In the genomic region with DNA sequence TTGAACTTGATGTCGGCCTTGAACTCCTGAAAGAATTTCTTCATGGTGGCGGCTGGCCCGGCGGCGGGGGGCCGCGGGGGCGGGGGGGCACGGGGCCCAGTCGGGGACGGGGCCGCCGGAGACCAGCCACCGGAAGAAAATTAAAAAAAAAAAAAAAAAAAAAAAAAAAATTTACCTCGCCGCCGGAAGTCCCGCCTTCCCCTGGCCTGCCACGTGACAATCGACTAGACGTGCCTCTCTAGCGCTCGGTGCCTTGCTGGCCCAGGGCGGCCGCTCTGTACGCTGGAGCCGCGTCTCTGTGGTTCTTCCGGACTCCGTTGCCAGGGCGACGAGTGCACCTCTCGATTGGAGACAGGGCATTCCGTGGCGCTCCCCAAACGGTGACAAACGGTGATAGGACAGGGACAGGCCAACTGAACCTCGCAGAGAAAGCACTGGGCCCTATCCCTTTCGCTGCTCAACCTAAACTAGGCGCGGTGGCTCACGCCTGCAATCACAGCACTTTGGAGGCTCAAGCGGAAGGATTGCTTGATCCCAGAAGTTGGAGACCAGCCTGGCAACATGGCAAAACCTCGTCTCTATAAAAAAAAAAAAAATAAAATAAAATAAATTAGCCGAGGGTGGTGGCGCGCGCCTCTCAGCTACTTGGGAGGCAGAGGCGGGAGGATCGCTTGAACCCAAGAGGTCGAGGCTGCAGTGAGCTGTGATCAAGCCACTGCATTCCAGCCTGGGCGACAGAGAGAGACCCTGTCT, we compare ENCODE assay signal across 8 cellular contexts. TPM values are rescaled to one million over a fixed set of nuclear protein-coding genes. Genes with fewer than 3 reads are reported as not detected.
A peak's percentile ranks its signal among the peaks of the same experiment; 100 is the strongest.
DNase-seq lines count a peak whose midpoint lies in the region; ATAC-seq and TF ChIP-seq lines count a peak whose summit lies in the region.

TSS of gene UBXN6 (minus strand) at position 141 of the 753 bp plus-strand sequence. CDS start at position 44, 97 bp downstream.

- no peaks in the 10 kb centered on the region for H3K36me3 ChIP-seq in testis (ENCODE audit: low read depth, missing control alignments)

- H3K4me3 ChIP-seq in testis: peak within 1 kb of the TSS; percentile 82 to 87

- TF ChIP-seq CTCF in omental fat pad (IDR thresholded peaks at IDR 0.05) (no peak), testis (IDR thresholded peaks at IDR 0.05) (peak in 1 of 3 experiments; percentile 24)

- no peaks in the 10 kb centered on the region for H3K36me3 Mint-ChIP-seq in activated naive CD4-positive, alpha-beta T cell treated with anti-CD3 and anti-CD28 coated beads, Interleukin-2, amount 50 U/mL, for 72 hours

- DNase-seq in GM04503 (ENCODE audit: low read depth): peak; percentile 86
- peak; percentile 97 for DNase-seq in NCI-H1092 treated with DMSO at 0.1 percent for 48 hours (lab: John Stamatoyannopoulos, UW)
- DNase-seq in SKM-1 (lab: John Stamatoyannopoulos, UW; ENCODE audit: unreplicated experiment): peak; percentile 89
- peak; percentile 98 to 99 for DNase-seq in activated naive CD4-positive, alpha-beta T cell treated with anti-CD3 and anti-CD28 coated beads, Interleukin-2, amount 50 U/mL, for 72 hours (ENCODE audit: low spot score in 2 of 2)
- peak; percentile 98 for DNase-seq in glomerular visceral epithelial cell (ENCODE audit: extremely low spot score)
- peak; percentile 92 for DNase-seq in omental fat pad (ENCODE audit: low spot score)
- DNase-seq in testis: peak; percentile 99

- intact Hi-C loops in testis (cut with DNase I; ENCODE audit: low total_unique reads): loop anchor here (2.0 to 10.0 kb wide), 2 partner anchors 13 to 53 kb away; partner anchors contain the start of genes CHAF1A and SH3GL1

- WGBS in testis, 2 donors: 9 to 12% methylated on average over 35 to 38 of the region's 52 CpGs

- ATAC-seq in HG02610 (IDR thresholded peaks at IDR 0.05; ENCODE audit: unreplicated experiment) (peak; percentile 85), omental fat pad (ENCODE audit: low FRiP score) (peak; percentile 77)
- ATAC-seq in activated naive CD4-positive, alpha-beta T cell treated with anti-CD3 and anti-CD28 coated beads, Interleukin-2, amount 50 U/mL, for 72 hours: peak; percentile 95 to 100

- no peaks in the 10 kb centered on the region for H3K27me3 ChIP-seq in testis

- peaks cover 31% of the 10 kb centered on the region for H3K4me1 ChIP-seq in testis

- peak within 1 kb of the TSS; percentile 91 to 96 for H3K27ac Mint-ChIP-seq in activated naive CD4-positive, alpha-beta T cell treated with anti-CD3 and anti-CD28 coated beads, Interleukin-2, amount 50 U/mL, for 72 hours

- H3K9me3 Mint-ChIP-seq in activated naive CD4-positive, alpha-beta T cell treated with anti-CD3 and anti-CD28 coated beads, Interleukin-2, amount 50 U/mL, for 72 hours: no peaks in the 10 kb centered on the region

- peak within 1 kb of the TSS; percentile 86 to 92 for H3K27ac ChIP-seq in testis

- no peak for TF ChIP-seq POLR2A in testis (IDR thresholded peaks at IDR 0.05)

- no peaks in the 10 kb centered on the region for H3K9me3 ChIP-seq in testis

RNA-seq across cellular contexts. Expression of gene UBXN6, which starts in this region (rescaled TPM):
- total RNA-seq in activated naive CD4-positive, alpha-beta T cell treated with anti-CD3 and anti-CD28 coated beads, Interleukin-2, amount 50 U/mL, for 72 hours: 10 to 100 TPM; 31.1 to 42.4 TPM
- total RNA-seq in omental fat pad (100 to 1,000 TPM in 2 of 4 donors, 10 to 100 TPM in 2; 62.7 to 128 (median 88.6) TPM), testis (100 to 1,000 TPM; 293 to 319 TPM)
- polyA plus RNA-seq in testis (ENCODE audit: insufficient read depth, low read depth, low replicate concordance): 336 TPM

Comparison
In these comparisons a context has a peak if more than half of its experiments do, and no peak if none do; other contexts are left out.
1. Peak in every context shown above with its lines: DNase-seq, ATAC-seq, H3K4me3 ChIP-seq and H3K27ac ChIP-seq.